ENCODE assay signal across 21 cellular contexts in genomic region chr11:131737357-131737756, GRCh38.
A peak's percentile ranks its signal among the peaks of the same experiment; 100 is the strongest.
DNase-seq lines count a peak whose midpoint lies in the region; ATAC-seq and TF ChIP-seq lines count a peak whose summit lies in the region.
"Had no signal": no experiment of that assay in that cellular context is flagged by ENCODE, and none has a peak within 500 bp of the region (broad histone marks: within the 10 kb centered on the region; RNA-seq: fewer than 3 reads in every experiment).

No MANE protein-coding gene starts in this region.

- no peak overlapping the region for H4K5ac ChIP-seq in IMR-90 (ENCODE audit: low read depth, low read length)

- no peaks in the 10 kb centered on the region for H3K36me3 ChIP-seq in IMR-90 (ENCODE audit: control insufficient read depth, insufficient read depth, low read length)
- H3K36me3 ChIP-seq: left lung, upper lobe of right lung had no signal

- H3K9me3 ChIP-seq in IMR-90 (ENCODE audit: control insufficient read depth, insufficient read depth, low read length), result no peaks in the 10 kb centered on the region
- H3K9me3 ChIP-seq: left lung, upper lobe of right lung had no signal

- no peak overlapping the region for H3K27ac ChIP-seq in IMR-90 (ENCODE audit: insufficient read depth, low read length)
- H3K27ac ChIP-seq: left lung, SK-N-MC, upper lobe of right lung had no signal

- H3K4me3 ChIP-seq in IMR-90 (ENCODE audit: insufficient read depth, low read depth, low read length) (no peak overlapping the region), astrocyte of the cerebellum (ENCODE audit: low read depth, low read length) (no peak overlapping the region), fibroblast of pulmonary artery (replicated peaks; ENCODE audit: low read depth, low read length) (no peak overlapping the region)
- H3K4me3 ChIP-seq: left lung, SK-N-MC, upper lobe of right lung had no signal

- H3K9ac ChIP-seq in IMR-90 (ENCODE audit: low read depth, low read length), result no peak overlapping the region

- H2BK20ac ChIP-seq in IMR-90 (ENCODE audit: low read depth, low read length), result no peak overlapping the region

- H4K91ac ChIP-seq in IMR-90 (ENCODE audit: insufficient read depth, low read depth, low read length), result no peak overlapping the region; the same call in 1 of the 2 replicates

- no peak overlapping the region for H2BK15ac ChIP-seq in IMR-90 (ENCODE audit: low read depth, low read length)

- peak overlapping the region; percentile 65 for H2AFZ ChIP-seq in IMR-90 (replicated peaks; ENCODE audit: low read length, poor library complexity)

- DNase-seq in AG09319 (ENCODE audit: extremely low read depth, low read depth), result no peak
- no peak for DNase-seq in IMR-90
- no peak for DNase-seq in astrocyte of the cerebellum (ENCODE audit: low read depth)
- DNase-seq in fibroblast of pulmonary artery (ENCODE audit: low read depth), result peak; percentile 44
- no peak for DNase-seq in omental fat pad (ENCODE audit: low spot score)
- DNase-seq in NCI-H2081 treated with DMSO at 0.1 percent for 48 hours (lab: John Stamatoyannopoulos, UW), result no peak
- DNase-seq: ACHN; activated CD4-positive, alpha-beta T cell treated with anti-CD3 and anti-CD28 coated beads for 48 hours; activated gamma-delta T cell treated with Interleukin-2 at 50 U/mL for 16 hours; amygdala; DMS79 treated with DMSO at 0.1 percent for 48 hours; Kasumi-1; left lung; NCI-H1417 treated with DMSO at 0.1 percent for 48 hours; NCI-H2171 treated with DMSO at 0.1 percent for 48 hours; stimulated activated CD4-positive, alpha-beta T cell treated with anti-CD3 and anti-CD28 coated beads, Interleukin-4, amount 100 ng/mL, for 1 hour; upper lobe of right lung had no signal

- WGBS in IMR-90 (ENCODE audit: extremely low coverage in 2 of 2, insufficient read length in 1 of 2), 2 experiments, result no CpG with 5 or more reads among the region's 7 CpGs

- peaks cover 5% of the 10 kb centered on the region for H3K4me1 ChIP-seq in IMR-90 (ENCODE audit: control insufficient read depth, insufficient read depth, low read length)
- H3K4me1 ChIP-seq: left lung, upper lobe of right lung had no signal

- H2BK5ac ChIP-seq in IMR-90 (ENCODE audit: low read depth, low read length, poor library complexity, severe bottlenecking), result no peak overlapping the region

- ATAC-seq in IMR-90 (ENCODE audit: low read depth) (peak; percentile 62), omental fat pad (ENCODE audit: low FRiP score) (no peak), GM19351 (IDR thresholded peaks at IDR 0.05; ENCODE audit: unreplicated experiment) (no peak), HG02759 (IDR thresholded peaks at IDR 0.05; ENCODE audit: unreplicated experiment) (no peak)
- ATAC-seq: left lung, Panc1, upper lobe of right lung had no signal

- no peak overlapping the region for H2AK5ac ChIP-seq in IMR-90 (ENCODE audit: low read depth, low read length)

- dilution Hi-C loops in IMR-90 (cut with HindIII; ENCODE audit: low sequenced_read_pairs, unreplicated experiment), result no loop called here

- peak overlapping the region; percentile 34; the same call in 1 of the 2 replicates for H3K4me2 ChIP-seq in IMR-90 (ENCODE audit: low read depth, low read length)

- POLR2A ChIA-PET in IMR-90 (lab: Charles Lee; ENCODE audit: unreplicated experiment), result no interaction called here

- no peaks in the 10 kb centered on the region for H3K79me1 ChIP-seq in IMR-90 (ENCODE audit: low read depth in 1 of 2, low read length in 2 of 2)

- in situ Hi-C loops in IMR-90 (cut with MboI; ENCODE audit: low sequenced_read_pairs) (no loop called here), astrocyte of the cerebellum (cut with HindIII; ENCODE audit: low sequenced_read_pairs) (no loop called here)

- H4K20me1 ChIP-seq in IMR-90 (ENCODE audit: insufficient read depth, low read length), result no peaks in the 10 kb centered on the region

- H3K9me1 ChIP-seq in IMR-90 (ENCODE audit: insufficient read depth, low read length), result peaks cover 4% of the 10 kb centered on the region; the same call in 1 of the 2 replicates

- no peak overlapping the region; a peak in 1 of 4 replicates for H4K8ac ChIP-seq in IMR-90 (ENCODE audit: low read depth in 2 of 2, low read length in 2 of 2)

- H3K4ac ChIP-seq in IMR-90 (ENCODE audit: low read depth, low read length), result 0 out of 2 replicates have a peak overlapping the region, but pooled peaks have one; percentile 18

- CTCF ChIA-PET in IMR-90 (lab: Yijun Ruan, JAX), result interaction anchor here (1.1 kb wide), 1 partner anchor 11 kb away, joined by 5 read pairs; no protein-coding TSS in a partner anchor

- intact Hi-C loops in IMR-90 (cut with micrococcal nuclease), result no loop called here

- peak; percentile 20 for TF ChIP-seq CTCF in AG09319 (IDR thresholded peaks at IDR 0.05; ENCODE audit: low read depth, low read length)
- TF ChIP-seq CTCF in IMR-90 (conservative IDR thresholded peaks at IDR 0.05; ENCODE audit: low read depth, low read length), result no peak; the same call in 1 of the 2 replicates
- peak; percentile 24 for TF ChIP-seq CTCF in astrocyte of the cerebellum (IDR thresholded peaks at IDR 0.05; ENCODE audit: low read depth, low read length, missing control alignments)
- peak; percentile 29 for TF ChIP-seq CTCF in fibroblast of pulmonary artery (IDR thresholded peaks at IDR 0.05; ENCODE audit: low read length, missing control alignments)
- no peak for TF ChIP-seq CTCF in omental fat pad (IDR thresholded peaks at IDR 0.05)

- no TSS peak for BruUV-seq in IMR-90 (replicated peaks; lab: Mats Ljungman, UMichigan)

- H3K23ac ChIP-seq in IMR-90 (ENCODE audit: low read depth, low read length), result no peak overlapping the region

- TF ChIP-seq POLR2A in IMR-90 (IDR thresholded peaks at IDR 0.05; ENCODE audit: low read depth, low read length), result no peak

- H2AK9ac ChIP-seq in IMR-90 (replicated peaks; ENCODE audit: low read depth, low read length, poor library complexity), result no peak overlapping the region

- 0 out of 2 replicates have a peak overlapping the region, but pooled peaks have one; percentile 3 for H2BK120ac ChIP-seq in IMR-90 (ENCODE audit: low read depth, low read length)

- H3K14ac ChIP-seq in IMR-90 (replicated peaks; ENCODE audit: low read depth, low read length), result peak overlapping the region; percentile 1; the same call in 1 of the 2 replicates

- H3K56ac ChIP-seq in IMR-90 (ENCODE audit: extremely low read depth, insufficient read depth, low read length), result no peak overlapping the region

- TF ChIP-seq RAD21 in IMR-90 (IDR thresholded peaks at IDR 0.05; ENCODE audit: low read length), result peak; percentile 29

- H3K18ac ChIP-seq in IMR-90 (ENCODE audit: low read depth, low read length), result peak overlapping the region; percentile 51; the same call in 1 of the 2 replicates

- peaks cover 16% of the 10 kb centered on the region for H3K27me3 ChIP-seq in IMR-90 (ENCODE audit: control insufficient read depth, insufficient read depth, low read length)
- H3K27me3 ChIP-seq: left lung, upper lobe of right lung had no signal

TF ChIP-seq in IMR-90, 13 proteins besides CTCF, POLR2A, EP300 and RAD21:
- TF ChIP-seq USF2 (IDR thresholded peaks at IDR 0.05; ENCODE audit: low read depth, low read length) (no peak), RCOR1 (IDR thresholded peaks at IDR 0.05; ENCODE audit: insufficient replicate concordance, low read length) (no peak), MXI1 (IDR thresholded peaks at IDR 0.05; ENCODE audit: borderline replicate concordance, low read depth, low read length) (no peak), RFX5 (IDR thresholded peaks at IDR 0.05; ENCODE audit: low read depth, low read length) (no peak), CHD1 (IDR thresholded peaks at IDR 0.05; ENCODE audit: low read depth, low read length) (no peak), MAZ (IDR thresholded peaks at IDR 0.05; ENCODE audit: borderline replicate concordance, low read depth, low read length) (no peak), CEBPB (IDR thresholded peaks at IDR 0.05; ENCODE audit: low read depth, low read length) (0 out of 2 replicates have a peak, but pooled peaks have one; percentile 33), ELK1 (IDR thresholded peaks at IDR 0.05; ENCODE audit: borderline replicate concordance, low read depth, low read length) (no peak), NFE2L2 (IDR thresholded peaks at IDR 0.05; ENCODE audit: low read depth, low read length) (no peak), MAFK (IDR thresholded peaks at IDR 0.05; ENCODE audit: low read depth, low read length) (no peak), SMC3 (IDR thresholded peaks at IDR 0.05; ENCODE audit: low read depth, low read length) (peak; percentile 22; the same call in 1 of the 2 replicates), FOS (IDR thresholded peaks at IDR 0.05; ENCODE audit: low read depth, low read length) (no peak), BHLHE40 (IDR thresholded peaks at IDR 0.05; ENCODE audit: low read depth, low read length) (no peak)

Comparison
In these comparisons a context has a peak if more than half of its experiments do, and no peak if none do; other contexts are left out.
1. CTCF ChIP-seq: peak in AG09319 (single experiment), astrocyte of the cerebellum (single experiment) and fibroblast of pulmonary artery (single experiment); none in IMR-90 (single experiment) and omental fat pad (0 of 3).